ENCODE assay signal across 1 cellular context in genomic region chr12:94622475-94622874, GRCh38.
TF ChIP-seq lines count a peak whose summit lies in the region.

No MANE protein-coding gene starts in this region.

TF ChIP-seq in HepG2, 621 proteins besides CTCF, POLR2A, EP300 and RAD21 (continued from another document):
- no peak for TF ChIP-seq AFF4 (CRISPR knock-in tag; IDR thresholded peaks at IDR 0.05)
- no peak for TF ChIP-seq NR2C2 (CRISPR knock-in tag; IDR thresholded peaks at IDR 0.05; ENCODE audit: borderline replicate concordance)
- no peak for TF ChIP-seq RBM22 (optimal IDR thresholded peaks at IDR 0.05; ENCODE audit: low read length)
